Comparison of ENCODE assay signal across 9 cellular contexts in genomic region chr6:31122803-31123706, GRCh38. TPM values are rescaled to one million over a fixed set of nuclear protein-coding genes. Genes with fewer than 3 reads are reported as not detected.
DNase-seq lines count a peak whose midpoint lies in the region; ATAC-seq and TF ChIP-seq lines count a peak whose summit lies in the region.
"Had no signal": no experiment of that assay in that cellular context is flagged by ENCODE, and none has a peak within 500 bp of the region (broad histone marks: within the 10 kb centered on the region; RNA-seq: fewer than 3 reads in every experiment).

No MANE protein-coding gene starts in this region.

- H3K4me3 ChIP-seq in BLaER1 (no peak overlapping the region), SJCRH30 (no peak overlapping the region), fibroblast of pulmonary artery (replicated peaks; ENCODE audit: low read depth, low read length) (no peak overlapping the region)

- H3K9me3 ChIP-seq in BLaER1 (no peaks in the 10 kb centered on the region), SJCRH30 (replicated peaks) (no peaks in the 10 kb centered on the region)

- H3K27me3 ChIP-seq in BLaER1 (no peaks in the 10 kb centered on the region), SJCRH30 (no peaks in the 10 kb centered on the region)

- peak overlapping the region; percentile 55 for H3K4me2 ChIP-seq in BLaER1

- DNase-seq in SJCRH30 (peak; percentile 75 to 77), fibroblast of pulmonary artery (ENCODE audit: low read depth) (peak; percentile 97), omental fat pad (ENCODE audit: low spot score) (peak; percentile 43), NCI-H1417 (lab: John Stamatoyannopoulos, UW) (no peak), NCI-H1092 treated with DMSO at 0.1 percent for 48 hours (lab: John Stamatoyannopoulos, UW) (no peak)
- DNase-seq: foreskin melanocyte had no signal

- H3K4me1 ChIP-seq in BLaER1 (peaks cover 29% of the 10 kb centered on the region), SJCRH30 (peaks cover 37% of the 10 kb centered on the region)

- TF ChIP-seq CTCF in fibroblast of pulmonary artery (IDR thresholded peaks at IDR 0.05; ENCODE audit: low read length, missing control alignments) (no peak), omental fat pad (IDR thresholded peaks at IDR 0.05) (no peak)

- H4K20me1 ChIP-seq in BLaER1 = no peaks in the 10 kb centered on the region

- H3K36me3 ChIP-seq in BLaER1 (no peaks in the 10 kb centered on the region), SJCRH30 (no peaks in the 10 kb centered on the region)

- ATAC-seq in omental fat pad (ENCODE audit: low FRiP score) (peak; percentile 67), HG03175 (IDR thresholded peaks at IDR 0.05; ENCODE audit: unreplicated experiment) (no peak), HG02623 (IDR thresholded peaks at IDR 0.05; ENCODE audit: unreplicated experiment) (no peak)

- no peak overlapping the region for H3K9ac ChIP-seq in BLaER1

- H3K27ac ChIP-seq in BLaER1 = no peak overlapping the region
- no peak overlapping the region; the same call in 1 of the 2 replicates for H3K27ac ChIP-seq in SJCRH30

RNA-seq across cellular contexts. Expression of gene CDSN, which starts 2.8 kb away (rescaled TPM):
- 0.06 TPM in 1 of 2 replicates, not detected in the other for total RNA-seq in SJCRH30 (2014; rRNA removed; shearing (Covaris generic))
- not detected for total RNA-seq in omental fat pad

RNA-seq across cellular contexts. Expression of gene PSORS1C1, which starts 8.5 kb away (rescaled TPM):
- total RNA-seq in SJCRH30 (2014; rRNA removed; shearing (Covaris generic)) = 0.48 and 0.67 TPM in 2 replicates
- 1 to 10 TPM in 3 of 4 donors, under 1 TPM in 1; 0.60 to 1.3 (median 1.3) TPM for total RNA-seq in omental fat pad

RNA-seq across cellular contexts. Expression of gene C6orf15, which starts 10.7 kb away (rescaled TPM):
- 2.3 and 3.4 TPM in 2 replicates for total RNA-seq in SJCRH30 (2014; rRNA removed; shearing (Covaris generic))
- not detected for total RNA-seq in omental fat pad

RNA-seq across cellular contexts. Expression of gene PSORS1C2, which starts 15.8 kb away (rescaled TPM):
- not detected in 2 replicates for total RNA-seq in SJCRH30 (2014; rRNA removed; shearing (Covaris generic))
- total RNA-seq in omental fat pad = not detected

RNA-seq across cellular contexts. Expression of gene CCHCR1, which starts 34.5 kb away (rescaled TPM):
- total RNA-seq in SJCRH30 (2014; rRNA removed; shearing (Covaris generic)) = 21.7 and 26.6 TPM in 2 replicates
- total RNA-seq in omental fat pad = 10 to 100 TPM in 1 of 4 donors, 1 to 10 TPM in 3; 4.6 to 21.1 (median 5.0) TPM

Comparison
In these comparisons a context has a peak if more than half of its experiments do, and no peak if none do; other contexts are left out.
1. DNase-seq: peak in SJCRH30 (2 of 2), fibroblast of pulmonary artery (single experiment) and omental fat pad (single experiment); none in NCI-H1417 (0 of 3) and NCI-H1092 treated with DMSO at 0.1 percent for 48 hours (single experiment).